Comparison of ENCODE assay signal across 8 cellular contexts in the genomic region with DNA sequence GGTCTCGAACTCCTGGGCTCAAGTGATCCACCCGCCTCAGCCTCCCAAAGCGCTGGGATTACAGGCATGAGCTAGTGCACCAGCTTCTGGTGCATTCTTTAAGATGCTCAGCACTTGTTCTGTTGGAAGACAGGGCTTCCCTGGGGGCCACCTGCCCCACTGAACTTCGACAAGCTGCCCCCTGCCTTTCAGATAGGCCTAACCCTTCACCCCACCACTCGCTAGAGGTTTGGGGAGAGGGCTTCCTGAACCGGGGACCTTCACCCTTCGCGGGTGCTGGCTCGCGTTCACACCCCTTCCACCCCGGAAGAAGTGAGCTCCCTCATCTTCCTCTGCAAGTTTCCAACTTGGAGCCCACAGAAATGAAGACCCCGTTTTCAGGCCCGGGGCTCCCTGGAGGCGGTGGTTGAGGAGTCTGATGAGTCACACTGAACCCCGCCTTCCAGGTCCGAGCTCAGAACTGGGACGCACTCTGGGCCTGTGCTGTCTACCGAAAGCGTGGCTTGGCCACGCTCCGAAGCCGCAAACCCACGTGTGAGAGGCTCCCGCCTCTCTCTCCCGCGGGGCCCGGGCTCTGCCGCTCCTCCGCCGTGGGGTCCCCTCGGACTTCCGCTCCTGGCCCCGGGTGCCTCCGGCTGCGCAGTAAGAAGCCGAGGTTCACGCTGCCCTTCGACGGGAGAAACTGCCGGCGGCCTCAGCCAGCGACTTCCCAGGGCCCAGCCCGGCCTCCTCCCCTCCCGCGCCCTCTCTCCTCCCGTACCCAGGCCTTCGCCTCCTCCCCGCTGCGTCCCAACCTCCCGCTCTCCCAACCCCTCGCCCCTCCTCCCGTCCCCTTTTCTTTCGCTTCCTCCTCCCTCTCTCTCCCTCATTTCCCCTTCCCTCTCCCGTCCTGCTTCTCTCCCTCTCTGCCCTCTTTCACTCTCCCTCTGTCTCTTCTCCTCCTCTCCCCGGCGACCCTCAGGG. TPM values are rescaled to one million over a fixed set of nuclear protein-coding genes. Genes with fewer than 3 reads are reported as not detected.
DNase-seq lines count a peak whose midpoint lies in the region; ATAC-seq, FAIRE-seq and TF ChIP-seq lines count a peak whose summit lies in the region.

No MANE protein-coding gene starts in this region.

- peak overlapping the region; percentile 63 for H3K4me3 Mint-ChIP-seq in endodermal cell
- H3K4me3 Mint-ChIP-seq in mesothelial cell of epicardium = peak overlapping the region; percentile 71
- H3K4me3 Mint-ChIP-seq in stimulated activated naive CD8-positive, alpha-beta T cell treated with anti-CD3 and anti-CD28 coated beads, Interleukin-15, Interleukin-2, amounts not matched to agents 100 ng/mL and 50 ng/mL, for 24 hours = peak overlapping the region; percentile 35

- H3K9ac ChIP-seq in endodermal cell (ENCODE audit: extremely low read depth, low read length, poor library complexity, severe bottlenecking) = no peak overlapping the region

- no peak for FAIRE-seq in D721Med (lab: Jason Lieb, UNC)

- no peaks in the 10 kb centered on the region for H3K9me3 Mint-ChIP-seq in endodermal cell
- H3K9me3 Mint-ChIP-seq in mesothelial cell of epicardium = no peaks in the 10 kb centered on the region
- H3K9me3 Mint-ChIP-seq in stimulated activated naive CD8-positive, alpha-beta T cell treated with anti-CD3 and anti-CD28 coated beads, Interleukin-15, Interleukin-2, amounts not matched to agents 100 ng/mL and 50 ng/mL, for 24 hours = no peaks in the 10 kb centered on the region

- TF ChIP-seq CTCF in endodermal cell (conservative IDR thresholded peaks at IDR 0.05) (no peak), mesothelial cell of epicardium (IDR thresholded peaks at IDR 0.05; ENCODE audit: unreplicated experiment) (no peak), D721Med (IDR thresholded peaks at IDR 0.05; ENCODE audit: insufficient read depth, missing control alignments) (no peak)

- H3K27ac Mint-ChIP-seq in endodermal cell (peak overlapping the region; percentile 52), mesothelial cell of epicardium (peak overlapping the region; percentile 90)
- peak overlapping the region; percentile 63 for H3K27ac Mint-ChIP-seq in stimulated activated naive CD8-positive, alpha-beta T cell treated with anti-CD3 and anti-CD28 coated beads, Interleukin-15, Interleukin-2, amounts not matched to agents 100 ng/mL and 50 ng/mL, for 24 hours

- no peaks in the 10 kb centered on the region for H3K36me3 Mint-ChIP-seq in endodermal cell (ENCODE audit: low read depth)
- H3K36me3 Mint-ChIP-seq in mesothelial cell of epicardium = no peaks in the 10 kb centered on the region
- H3K36me3 Mint-ChIP-seq in stimulated activated naive CD8-positive, alpha-beta T cell treated with anti-CD3 and anti-CD28 coated beads, Interleukin-15, Interleukin-2, amounts not matched to agents 100 ng/mL and 50 ng/mL, for 24 hours (ENCODE audit: low read depth) = no peaks in the 10 kb centered on the region

- peaks cover 23% of the 10 kb centered on the region for H3K4me1 Mint-ChIP-seq in endodermal cell
- peaks cover 39% of the 10 kb centered on the region for H3K4me1 Mint-ChIP-seq in mesothelial cell of epicardium
- H3K4me1 Mint-ChIP-seq in stimulated activated naive CD8-positive, alpha-beta T cell treated with anti-CD3 and anti-CD28 coated beads, Interleukin-15, Interleukin-2, amounts not matched to agents 100 ng/mL and 50 ng/mL, for 24 hours (ENCODE audit: low read depth) = peaks cover 24% of the 10 kb centered on the region

- DNase-seq in activated CD8-positive, alpha-beta memory T cell treated with anti-CD3 and anti-CD28 coated beads, Interleukin-2, amount 50 U/mL, for 1 hour (ENCODE audit: extremely low read depth) = peak; percentile 8
- DNase-seq in endodermal cell = peak; percentile 90
- peak; percentile 39 to 60 for DNase-seq in mesothelial cell of epicardium (ENCODE audit: low spot score in 2 of 2, unreplicated experiment in 2 of 2)
- DNase-seq in D721Med (ENCODE audit: insufficient read length, low spot score) = no peak
- DNase-seq in NCI-H446 (lab: John Stamatoyannopoulos, UW) = no peak
- DNase-seq in RKO (ENCODE audit: low spot score) = no peak

- H3K27me3 Mint-ChIP-seq in endodermal cell (ENCODE audit: insufficient read depth) (peaks cover 8% of the 10 kb centered on the region), mesothelial cell of epicardium (ENCODE audit: low read depth) (no peaks in the 10 kb centered on the region)
- H3K27me3 Mint-ChIP-seq in stimulated activated naive CD8-positive, alpha-beta T cell treated with anti-CD3 and anti-CD28 coated beads, Interleukin-15, Interleukin-2, amounts not matched to agents 100 ng/mL and 50 ng/mL, for 24 hours = peaks cover 26% of the 10 kb centered on the region

- 62 to 66% methylated on average over 27 to 56 of the region's 56 CpGs for WGBS in endodermal cell (ENCODE audit: insufficient coverage in 1 of 2, insufficient read length in 1 of 2), 2 experiments

- H3K36me3 ChIP-seq in endodermal cell (ENCODE audit: control insufficient read depth, insufficient read depth, low read length) = no peaks in the 10 kb centered on the region

- no peak overlapping the region for H3K27ac ChIP-seq in endodermal cell (ENCODE audit: low read depth, low read length)

- peaks cover 10% of the 10 kb centered on the region for H3K4me1 ChIP-seq in endodermal cell (ENCODE audit: control insufficient read depth, insufficient read depth, low read length)

- ATAC-seq in HG02798 (IDR thresholded peaks at IDR 0.05; ENCODE audit: poor library complexity, unreplicated experiment) = peak; percentile 45

- H3K27me3 ChIP-seq in endodermal cell (ENCODE audit: control insufficient read depth, insufficient read depth, low read length, poor library complexity, severe bottlenecking) = no peaks in the 10 kb centered on the region

- H3K9me3 ChIP-seq in endodermal cell (ENCODE audit: control insufficient read depth, low read length) = no peaks in the 10 kb centered on the region

- H3K4me3 ChIP-seq in endodermal cell (ENCODE audit: low read length) = no peak overlapping the region

RNA-seq across cellular contexts. Expression of gene SP3, which starts 47.5 kb away (rescaled TPM):
- 10 to 100 TPM; 80.2 to 83.7 TPM for total RNA-seq in endodermal cell
- polyA plus RNA-seq in endodermal cell (2013, experiment 1 of 2) = 86.8 TPM
- polyA plus RNA-seq in endodermal cell (2013, experiment 2 of 2) = 81.4 TPM
- 106 to 113 TPM (median 110 TPM) in 3 replicates for total RNA-seq in mesothelial cell of epicardium

Comparison
In these comparisons a context has a peak if more than half of its experiments do, and no peak if none do; other contexts are left out.
1. DNase-seq: peak in activated CD8-positive, alpha-beta memory T cell treated with anti-CD3 and anti-CD28 coated beads, Interleukin-2, amount 50 U/mL, for 1 hour (single experiment), endodermal cell (single experiment) and mesothelial cell of epicardium (2 of 2); none in D721Med (single experiment), NCI-H446 (0 of 2) and RKO (single experiment).
2. Peak in every context shown above with its lines, with median percentiles within 50 percentile points of each other: H3K27ac Mint-ChIP-seq and H3K4me3 Mint-ChIP-seq.